Comparison of ENCODE assay signal across 20 cellular contexts in genomic region chr5:94485017-94485517, GRCh38.
A peak's percentile ranks its signal among the peaks of the same experiment; 100 is the strongest.
DNase-seq lines count a peak whose midpoint lies in the region; ATAC-seq, FAIRE-seq and TF ChIP-seq lines count a peak whose summit lies in the region.
"Had no signal": no experiment of that assay in that cellular context is flagged by ENCODE, and none has a peak within 500 bp of the region (broad histone marks: within the 10 kb centered on the region; RNA-seq: fewer than 3 reads in every experiment).

No MANE protein-coding gene starts in this region.

- no peak for TF ChIP-seq POLR2A in esophagus squamous epithelium (IDR thresholded peaks at IDR 0.05)

- H3K36me3 ChIP-seq in small intestine (ENCODE audit: control insufficient read depth in 2 of 2, insufficient read depth in 2 of 2, low read length in 2 of 2) (no peaks in the 10 kb centered on the region), esophagus squamous epithelium (no peaks in the 10 kb centered on the region)

- peak; percentile 55 for FAIRE-seq in small intestine (lab: Jason Lieb, UNC)
- FAIRE-seq: GM12892, GM19239 had no signal

- DNase-seq in NOMO-1 treated with dmso at 0.1 percent for 144 hours (lab: John Stamatoyannopoulos, UW; ENCODE audit: unreplicated experiment) (peak; percentile 40), small intestine (no peak), esophagus squamous epithelium (lab: John Stamatoyannopoulos, UW) (no peak)
- DNase-seq: Caco-2; CD4-positive, alpha-beta memory T cell; MM.1S; NCI-H1105 treated with DMSO at 0.1 percent for 48 hours; NCI-H2029 treated with DMSO at 0.1 percent for 48 hours; NCI-H345; NCI-H524 treated with DMSO at 0.1 percent for 48 hours; NCI-H82; T-cell had no signal

- no peak for TF ChIP-seq CTCF in esophagus squamous epithelium (IDR thresholded peaks at IDR 0.05)

- no peaks in the 10 kb centered on the region for H3K36me3 Mint-ChIP-seq in dendritic cell treated with granulocyte-macrophage colony-stimulating factor and Interleukin-4, amounts not matched to agents 40 ng/mL and 50 ng/mL, for 4 days (ENCODE audit: low read depth)

- no peak overlapping the region for H3K27ac ChIP-seq in small intestine (ENCODE audit: low read depth in 1 of 2, low read length in 1 of 2)
- H3K27ac ChIP-seq in esophagus squamous epithelium = no peak overlapping the region

- H3K4me1 Mint-ChIP-seq in dendritic cell treated with granulocyte-macrophage colony-stimulating factor and Interleukin-4, amounts not matched to agents 40 ng/mL and 50 ng/mL, for 4 days (ENCODE audit: low read depth) = peaks cover 9% of the 10 kb centered on the region
- H3K4me1 Mint-ChIP-seq: CD4-positive, alpha-beta memory T cell; T-cell had no signal

- 73 to 84% (median 80%) methylated on average over 4 of the region's 4 CpGs for WGBS in small intestine, 3 donors
- 72 to 85% methylated on average over 4 of the region's 4 CpGs for WGBS in esophagus squamous epithelium, 2 donors

- H3K4me3 ChIP-seq in small intestine (ENCODE audit: low read depth in 1 of 2, low read length in 2 of 2) = no peak overlapping the region
- H3K4me3 ChIP-seq in esophagus squamous epithelium = no peak overlapping the region

- no peak for TF ChIP-seq EP300 in Ishikawa (IDR thresholded peaks at IDR 0.05; ENCODE audit: borderline replicate concordance)

- intact Hi-C loops in dendritic cell treated with granulocyte-macrophage colony-stimulating factor and Interleukin-4, amounts not matched to agents 40 ng/mL and 50 ng/mL, for 4 days (cut with micrococcal nuclease) = no loop called here
- intact Hi-C loops in esophagus squamous epithelium (cut with DNase I) = no loop called here

- no peaks in the 10 kb centered on the region for H3K4me1 ChIP-seq in small intestine (ENCODE audit: control insufficient read depth in 2 of 2, insufficient read depth in 1 of 2, low read depth in 1 of 2, low read length in 1 of 2)
- no peaks in the 10 kb centered on the region for H3K4me1 ChIP-seq in esophagus squamous epithelium
- H3K4me1 ChIP-seq: Caco-2 had no signal

- no peak for TF ChIP-seq RAD21 in Ishikawa (IDR thresholded peaks at IDR 0.05; ENCODE audit: low read depth)

- H3K27ac Mint-ChIP-seq in dendritic cell treated with granulocyte-macrophage colony-stimulating factor and Interleukin-4, amounts not matched to agents 40 ng/mL and 50 ng/mL, for 4 days = peak overlapping the region; percentile 54
- H3K27ac Mint-ChIP-seq: CD4-positive, alpha-beta memory T cell; T-cell had no signal

- H3K9me3 ChIP-seq in small intestine (ENCODE audit: control insufficient read depth, low read depth) (no peaks in the 10 kb centered on the region), esophagus squamous epithelium (no peaks in the 10 kb centered on the region)
- H3K9me3 ChIP-seq: Caco-2 had no signal

- H3K4me3 Mint-ChIP-seq in dendritic cell treated with granulocyte-macrophage colony-stimulating factor and Interleukin-4, amounts not matched to agents 40 ng/mL and 50 ng/mL, for 4 days = no peak overlapping the region
- H3K4me3 Mint-ChIP-seq: CD4-positive, alpha-beta memory T cell; T-cell had no signal

- H3K27me3 Mint-ChIP-seq in dendritic cell treated with granulocyte-macrophage colony-stimulating factor and Interleukin-4, amounts not matched to agents 40 ng/mL and 50 ng/mL, for 4 days = no peaks in the 10 kb centered on the region
- H3K27me3 Mint-ChIP-seq: CD4-positive, alpha-beta memory T cell; T-cell had no signal

- ATAC-seq in GM21825 (IDR thresholded peaks at IDR 0.05; ENCODE audit: unreplicated experiment) = no peak
- no peak for ATAC-seq in HG02571 (IDR thresholded peaks at IDR 0.05; ENCODE audit: unreplicated experiment)
- ATAC-seq: Panc1, SK-N-SH treated with all-trans-retinoic acid at 6 μM for 48 hours, T-cell had no signal

- H3K9me3 Mint-ChIP-seq in dendritic cell treated with granulocyte-macrophage colony-stimulating factor and Interleukin-4, amounts not matched to agents 40 ng/mL and 50 ng/mL, for 4 days = no peaks in the 10 kb centered on the region
- H3K9me3 Mint-ChIP-seq: CD4-positive, alpha-beta memory T cell; T-cell had no signal

- H3K27me3 ChIP-seq in small intestine (ENCODE audit: control insufficient read depth in 2 of 2, insufficient read depth in 2 of 2, low read length in 2 of 2) (no peaks in the 10 kb centered on the region), esophagus squamous epithelium (no peaks in the 10 kb centered on the region)

TF ChIP-seq in Ishikawa, 13 proteins besides CTCF, POLR2A, EP300 and RAD21:
- no peak for TF ChIP-seq ZBTB7A (IDR thresholded peaks at IDR 0.05; ENCODE audit: low read depth)
- 0 out of 2 replicates have a peak, but pooled peaks have one; percentile 17 for TF ChIP-seq CEBPB (IDR thresholded peaks at IDR 0.05)
- TF ChIP-seq YY1 (IDR thresholded peaks at IDR 0.05; ENCODE audit: low read depth) = no peak
- TF ChIP-seq TCF12 (IDR thresholded peaks at IDR 0.05; ENCODE audit: low read depth) = no peak
